Comparison of ENCODE assay signal across 10 cellular contexts in the genomic region with DNA sequence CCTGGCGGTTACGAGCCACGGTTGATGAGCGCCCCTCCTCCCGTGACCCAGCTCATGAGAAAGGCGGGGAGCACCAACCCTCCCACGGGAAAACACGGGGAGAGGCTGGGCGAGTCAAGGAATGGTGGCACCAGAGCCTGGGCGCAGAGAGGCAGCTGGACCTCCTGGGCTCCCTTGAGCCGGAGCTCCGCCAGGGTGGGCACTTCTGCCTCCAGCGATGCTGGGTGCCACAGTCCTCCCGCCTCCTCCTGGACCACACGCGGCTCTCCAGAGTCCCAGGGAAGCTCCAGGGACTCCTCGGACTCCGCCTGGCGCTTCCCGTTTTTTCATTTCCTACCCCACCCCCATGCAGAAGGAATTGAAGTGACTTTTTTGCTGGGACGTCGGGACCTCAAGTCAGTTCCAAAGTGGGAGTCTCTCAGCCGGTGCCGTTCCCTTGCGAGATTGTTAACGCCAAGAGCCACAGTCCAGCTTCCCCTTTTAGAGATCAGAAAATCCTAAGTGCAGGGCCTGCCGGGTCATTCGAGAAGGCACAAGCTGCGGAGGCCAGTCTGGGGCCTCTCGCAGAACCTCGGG.
A peak's percentile ranks its signal among the peaks of the same experiment; 100 is the strongest.
DNase-seq lines count a peak whose midpoint lies in the region; ATAC-seq, FAIRE-seq and TF ChIP-seq lines count a peak whose summit lies in the region.
"Had no signal": no experiment of that assay in that cellular context is flagged by ENCODE, and none has a peak within 500 bp of the region (broad histone marks: within the 10 kb centered on the region; RNA-seq: fewer than 3 reads in every experiment).

No MANE protein-coding gene starts in this region.

- peak overlapping the region; percentile 83 for H3K4me3 ChIP-seq in SK-N-MC

- FAIRE-seq in RCC 7860 (lab: Jason Lieb, UNC) = no peak

- no peaks in the 10 kb centered on the region for H3K36me3 ChIP-seq in SK-N-MC (ENCODE audit: insufficient read depth, low read length)
- H3K36me3 ChIP-seq: cardiac muscle cell had no signal

- peak overlapping the region; percentile 69 for H3K9ac ChIP-seq in SK-N-MC (ENCODE audit: insufficient read length)

- ATAC-seq in HG02642 (IDR thresholded peaks at IDR 0.05; ENCODE audit: poor library complexity, unreplicated experiment) = no peak
- no peak for ATAC-seq in GM21515 (IDR thresholded peaks at IDR 0.05; ENCODE audit: unreplicated experiment)

- no peak for TF ChIP-seq CTCF in C4-2B (conservative IDR thresholded peaks at IDR 0.05)

- DNase-seq in GF-D8 (lab: John Stamatoyannopoulos, UW) (peak; percentile 11), SK-N-MC (ENCODE audit: low read depth, low spot score) (no peak), left kidney (ENCODE audit: low read depth, low spot score) (peak; percentile 34), HPDE6-E6E7 (ENCODE audit: extremely low spot score) (no peak), RCC 7860 (ENCODE audit: low spot score) (no peak)
- DNase-seq: NCI-H1048 had no signal

- H3K9me3 ChIP-seq in SK-N-MC (ENCODE audit: low read depth, low read length) = no peaks in the 10 kb centered on the region

- H3K27ac ChIP-seq in C4-2B (peak overlapping the region; percentile 69), SK-N-MC (peak overlapping the region; percentile 67)
- H3K27ac ChIP-seq: cardiac muscle cell had no signal

Comparison
In these comparisons a context has a peak if more than half of its experiments do, and no peak if none do; other contexts are left out.
1. DNase-seq: peak in GF-D8 (single experiment) and left kidney (single experiment); none in SK-N-MC (single experiment), HPDE6-E6E7 (single experiment) and RCC 7860 (single experiment).